In genomic region chr7:27148776-27149641, GRCh38 we compare ENCODE assay signal across 12 cellular contexts. TPM values are rescaled to one million over a fixed set of nuclear protein-coding genes. Genes with fewer than 3 reads are reported as not detected.
DNase-seq lines count a peak whose midpoint lies in the region; ATAC-seq and TF ChIP-seq lines count a peak whose summit lies in the region.
"Had no signal": no experiment of that assay in that cellular context is flagged by ENCODE, and none has a peak within 500 bp of the region (broad histone marks: within the 10 kb centered on the region; RNA-seq: fewer than 3 reads in every experiment).

No MANE protein-coding gene starts in this region.

- no peaks in the 10 kb centered on the region for H3K9me2 ChIP-seq in SU-DHL-6 (replicated peaks; ENCODE audit: insufficient read depth, low read length)

- peak overlapping the region in 1 of 8 donors; percentile 29 for H3K27ac Mint-ChIP-seq in CD8-positive, alpha-beta memory T cell
- H3K27ac Mint-ChIP-seq: activated naive CD8-positive, alpha-beta T cell treated with anti-CD3 and anti-CD28 coated beads, Interleukin-2, amount 10 ng/mL, durations not matched to agents 7 days and 5 days had no signal

- intact Hi-C loops in left ventricle myocardium inferior (cut with micrococcal nuclease), result no loop called here
- intact Hi-C loops in Right ventricle myocardium superior (cut with DNase I), result no loop called here
- intact Hi-C loops in lower lobe of right lung (cut with DNase I), result no loop called here

- H3K27me3 ChIP-seq in left ventricle myocardium inferior (ENCODE audit: low read depth), result peaks cover 100% of the 10 kb centered on the region
- H3K27me3 ChIP-seq in SU-DHL-6 (ENCODE audit: low read length), result no peaks in the 10 kb centered on the region
- peaks cover 82% of the 10 kb centered on the region for H3K27me3 ChIP-seq in lower lobe of right lung (ENCODE audit: low read depth)
- peaks cover 73% of the 10 kb centered on the region for H3K27me3 ChIP-seq in CD8-positive, alpha-beta memory T cell (ENCODE audit: insufficient read depth, low read length, poor library complexity, severe bottlenecking)

- H3K9me3 ChIP-seq in left ventricle myocardium inferior (replicated peaks) (no peaks in the 10 kb centered on the region), SU-DHL-6 (ENCODE audit: insufficient read depth, low read length) (no peaks in the 10 kb centered on the region), lower lobe of right lung (no peaks in the 10 kb centered on the region)
- no peaks in the 10 kb centered on the region for H3K9me3 ChIP-seq in CD8-positive, alpha-beta memory T cell (ENCODE audit: low read length)

- H3K9me3 Mint-ChIP-seq in CD8-positive, alpha-beta memory T cell, result peaks cover 0 to 2% (median 0%) of the 10 kb centered on the region in 5 donors
- H3K9me3 Mint-ChIP-seq: activated naive CD8-positive, alpha-beta T cell treated with anti-CD3 and anti-CD28 coated beads, Interleukin-2, amount 10 ng/mL, durations not matched to agents 7 days and 5 days had no signal

- POLR2A ChIA-PET in CD8-positive, alpha-beta memory T cell (lab: Charles Lee), result no interaction called here

- peak overlapping the region; percentile 75 for H3K9ac ChIP-seq in SU-DHL-6 (ENCODE audit: low read length)

- H3K36me3 ChIP-seq in left ventricle myocardium inferior (no peaks in the 10 kb centered on the region), SU-DHL-6 (ENCODE audit: low read length) (no peaks in the 10 kb centered on the region), lower lobe of right lung (no peaks in the 10 kb centered on the region), urinary bladder (ENCODE audit: insufficient read depth) (no peaks in the 10 kb centered on the region)
- H3K36me3 ChIP-seq in CD8-positive, alpha-beta memory T cell (ENCODE audit: insufficient read depth, low read length), result no peaks in the 10 kb centered on the region

- no peak for DNase-seq in left ventricle myocardium inferior
- no peak for DNase-seq in Right ventricle myocardium superior
- no peak for DNase-seq in lower lobe of right lung
- no peak for DNase-seq in CD8-positive, alpha-beta memory T cell
- DNase-seq: activated naive CD8-positive, alpha-beta T cell treated with anti-CD3 and anti-CD28 coated beads, Interleukin-2, amount 10 ng/mL, durations not matched to agents 7 days and 5 days; foreskin fibroblast; NCI-H2029 treated with DMSO at 0.1 percent for 48 hours had no signal

- 14% methylated on average over 29 of the region's 29 CpGs for whole genome bisulfite sequencing in urinary bladder

- peak overlapping the region; percentile 54 for H3K4me3 ChIP-seq in left ventricle myocardium inferior
- peak overlapping the region; percentile 62 for H3K4me3 ChIP-seq in SU-DHL-6 (ENCODE audit: insufficient read depth, low read length, poor library complexity, severe bottlenecking)
- H3K4me3 ChIP-seq in lower lobe of right lung, result peak overlapping the region; percentile 60
- H3K4me3 ChIP-seq in urinary bladder (ENCODE audit: low read depth, low read length), result peak overlapping the region; percentile 46
- H3K4me3 ChIP-seq in CD8-positive, alpha-beta memory T cell (ENCODE audit: low read length), result no peak overlapping the region

- H2AFZ ChIP-seq in SU-DHL-6 (ENCODE audit: low read depth, low read length, severe bottlenecking), result no peak overlapping the region

- no peaks in the 10 kb centered on the region for H3K36me3 Mint-ChIP-seq in CD8-positive, alpha-beta memory T cell
- H3K36me3 Mint-ChIP-seq: activated naive CD8-positive, alpha-beta T cell treated with anti-CD3 and anti-CD28 coated beads, Interleukin-2, amount 10 ng/mL, durations not matched to agents 7 days and 5 days; naive thymus-derived CD8-positive, alpha-beta T cell had no signal

- peaks cover 77 to 85% of the 10 kb centered on the region in 2 donors for H3K27me3 Mint-ChIP-seq in CD8-positive, alpha-beta memory T cell

- CTCF ChIA-PET in CD8-positive, alpha-beta memory T cell (lab: Charles Lee), result interaction anchor here (0.9 to 6.9 kb wide), 11 partner anchors 14 to 1255 kb away, joined by 3 to 71 read pairs (median 4); partner anchors contain the start of genes HOXA4 and HOXA9

- no peak for TF ChIP-seq CTCF in left ventricle myocardium inferior (IDR thresholded peaks at IDR 0.05; ENCODE audit: borderline replicate concordance)
- TF ChIP-seq CTCF in SU-DHL-6 (IDR thresholded peaks at IDR 0.05; ENCODE audit: insufficient read depth, low read length, poor library complexity, severe bottlenecking), result no peak
- TF ChIP-seq CTCF in lower lobe of right lung (IDR thresholded peaks at IDR 0.05), result no peak

- no peak for ATAC-seq in Right ventricle myocardium superior (ENCODE audit: poor library complexity)
- ATAC-seq in lower lobe of right lung, result no peak
- no peak for ATAC-seq in HG02938 (IDR thresholded peaks at IDR 0.05; ENCODE audit: unreplicated experiment)
- no peak for ATAC-seq in GM18867 (IDR thresholded peaks at IDR 0.05; ENCODE audit: unreplicated experiment)
- ATAC-seq: naive thymus-derived CD8-positive, alpha-beta T cell had no signal

- peaks cover 4% of the 10 kb centered on the region; the same call in 1 of the 2 replicates for H3F3A ChIP-seq in SU-DHL-6 (ENCODE audit: insufficient read depth)

- no peak overlapping the region for H3K4me3 Mint-ChIP-seq in CD8-positive, alpha-beta memory T cell

- H3K4me1 ChIP-seq in left ventricle myocardium inferior (peaks cover 51% of the 10 kb centered on the region), lower lobe of right lung (peaks cover 51% of the 10 kb centered on the region), urinary bladder (ENCODE audit: insufficient read depth) (no peaks in the 10 kb centered on the region)
- H3K4me1 ChIP-seq in CD8-positive, alpha-beta memory T cell (ENCODE audit: insufficient read depth, low read length), result peaks cover 24% of the 10 kb centered on the region

- H3K4me2 ChIP-seq in SU-DHL-6 (ENCODE audit: low read depth, low read length, poor library complexity, severe bottlenecking), result peak overlapping the region; percentile 73

- H3K27ac ChIP-seq in left ventricle myocardium inferior (replicated peaks) (peak overlapping the region; percentile 30), SU-DHL-6 (ENCODE audit: low read depth, low read length) (no peak overlapping the region), lower lobe of right lung (peak overlapping the region; percentile 89), urinary bladder (ENCODE audit: low read depth) (peak overlapping the region; percentile 55)
- H3K27ac ChIP-seq in CD8-positive, alpha-beta memory T cell (ENCODE audit: low read depth, low read length), result no peak overlapping the region

- no peaks in the 10 kb centered on the region for H4K20me1 ChIP-seq in SU-DHL-6 (ENCODE audit: low read depth, low read length)

- H3K79me2 ChIP-seq in SU-DHL-6 (ENCODE audit: insufficient read depth, low read length), result peaks cover 15% of the 10 kb centered on the region; the same call in 1 of the 2 replicates

- H3K4me1 Mint-ChIP-seq in CD8-positive, alpha-beta memory T cell, result peaks cover 19 to 41% (median 28%) of the 10 kb centered on the region in 3 donors

RNA-seq across cellular contexts. Expression of gene HOXA6, which starts 1.4 kb away (rescaled TPM):
- total RNA-seq in left ventricle myocardium inferior (not detected), Right ventricle myocardium superior (not detected), lower lobe of right lung (4.6 TPM), urinary bladder (8.4 TPM)
- polyA plus RNA-seq in urinary bladder, result 4.4 TPM
- total RNA-seq in CD8-positive, alpha-beta memory T cell, result not detected
- not detected for polyA plus RNA-seq in CD8-positive, alpha-beta memory T cell
- total RNA-seq: activated naive CD8-positive, alpha-beta T cell treated with anti-CD3 and anti-CD28 coated beads, Interleukin-2, amount 10 ng/mL, durations not matched to agents 7 days and 5 days; naive thymus-derived CD8-positive, alpha-beta T cell had no signal
- polyA plus RNA-seq: naive thymus-derived CD8-positive, alpha-beta T cell had no signal

RNA-seq across cellular contexts. Expression of gene HOXA3, which starts 3.4 kb away (rescaled TPM):
- total RNA-seq in left ventricle myocardium inferior (not detected), Right ventricle myocardium superior (0.35 TPM), lower lobe of right lung (4.6 TPM), urinary bladder (9.0 TPM)
- 11.4 TPM for polyA plus RNA-seq in urinary bladder
- total RNA-seq in CD8-positive, alpha-beta memory T cell, result not detected
- not detected for polyA plus RNA-seq in CD8-positive, alpha-beta memory T cell
- total RNA-seq: activated naive CD8-positive, alpha-beta T cell treated with anti-CD3 and anti-CD28 coated beads, Interleukin-2, amount 10 ng/mL, durations not matched to agents 7 days and 5 days; naive thymus-derived CD8-positive, alpha-beta T cell had no signal
- polyA plus RNA-seq: naive thymus-derived CD8-positive, alpha-beta T cell had no signal

RNA-seq across cellular contexts. Expression of gene HOXA5, which starts 5.5 kb away (rescaled TPM):
- total RNA-seq in left ventricle myocardium inferior (not detected), Right ventricle myocardium superior (0.62 TPM), lower lobe of right lung (16.0 TPM), urinary bladder (12.5 TPM)
- polyA plus RNA-seq in urinary bladder, result 9.9 TPM
- total RNA-seq in CD8-positive, alpha-beta memory T cell, result not detected
- polyA plus RNA-seq in CD8-positive, alpha-beta memory T cell, result not detected
- total RNA-seq: activated naive CD8-positive, alpha-beta T cell treated with anti-CD3 and anti-CD28 coated beads, Interleukin-2, amount 10 ng/mL, durations not matched to agents 7 days and 5 days; naive thymus-derived CD8-positive, alpha-beta T cell had no signal
- polyA plus RNA-seq: naive thymus-derived CD8-positive, alpha-beta T cell had no signal

RNA-seq across cellular contexts. Expression of gene HOXA7, which starts 7.5 kb away (rescaled TPM):
- total RNA-seq in left ventricle myocardium inferior (0.36 TPM), Right ventricle myocardium superior (not detected), lower lobe of right lung (2.2 TPM), urinary bladder (3.7 TPM)
- polyA plus RNA-seq in urinary bladder, result 14.2 TPM
- total RNA-seq in CD8-positive, alpha-beta memory T cell, result not detected
- not detected for polyA plus RNA-seq in CD8-positive, alpha-beta memory T cell
- total RNA-seq: activated naive CD8-positive, alpha-beta T cell treated with anti-CD3 and anti-CD28 coated beads, Interleukin-2, amount 10 ng/mL, durations not matched to agents 7 days and 5 days; naive thymus-derived CD8-positive, alpha-beta T cell had no signal
- polyA plus RNA-seq: naive thymus-derived CD8-positive, alpha-beta T cell had no signal

RNA-seq across cellular contexts. Expression of gene HOXA9, which starts 16.3 kb away (rescaled TPM):
- total RNA-seq in left ventricle myocardium inferior (not detected), Right ventricle myocardium superior (not detected), lower lobe of right lung (1.7 TPM), urinary bladder (19.8 TPM)
- 20.5 TPM for polyA plus RNA-seq in urinary bladder
- not detected for total RNA-seq in CD8-positive, alpha-beta memory T cell
- not detected for polyA plus RNA-seq in CD8-positive, alpha-beta memory T cell
- total RNA-seq: activated naive CD8-positive, alpha-beta T cell treated with anti-CD3 and anti-CD28 coated beads, Interleukin-2, amount 10 ng/mL, durations not matched to agents 7 days and 5 days; naive thymus-derived CD8-positive, alpha-beta T cell had no signal

Comparison
In these comparisons a context has a peak if more than half of its experiments do, and no peak if none do; other contexts are left out.
1. H3K27ac ChIP-seq: peak in left ventricle myocardium inferior (single experiment), lower lobe of right lung (single experiment) and urinary bladder (single experiment); none in SU-DHL-6 (single experiment) and CD8-positive, alpha-beta memory T cell (single experiment).